Comparison of ENCODE assay signal across 25 cellular contexts in the genomic region with DNA sequence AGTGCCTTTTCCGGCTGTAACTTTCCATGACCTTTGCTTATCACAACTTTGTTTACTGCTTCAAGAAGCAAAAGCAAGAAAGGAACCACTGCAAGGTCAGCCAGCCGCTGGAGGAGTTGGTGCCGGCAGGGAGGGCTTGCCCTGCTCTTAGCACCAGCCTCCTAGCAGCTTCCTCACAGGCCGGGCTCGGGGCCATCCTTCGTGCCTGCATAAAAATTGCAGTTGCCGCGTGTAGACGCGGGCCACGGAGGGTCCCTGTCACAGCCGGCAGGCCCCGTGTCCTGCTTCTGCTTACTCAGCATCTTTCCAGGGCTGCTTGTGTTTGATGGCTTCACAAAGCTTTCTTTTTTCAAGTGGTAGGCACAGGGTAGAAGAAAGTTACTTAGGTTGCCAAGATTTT.
A peak's percentile ranks its signal among the peaks of the same experiment; 100 is the strongest.
DNase-seq lines count a peak whose midpoint lies in the region; ATAC-seq and TF ChIP-seq lines count a peak whose summit lies in the region.
"Had no signal": no experiment of that assay in that cellular context is flagged by ENCODE, and none has a peak within 500 bp of the region (broad histone marks: within the 10 kb centered on the region; RNA-seq: fewer than 3 reads in every experiment).

No MANE protein-coding gene starts in this region.

- H3K4me1 ChIP-seq in testis = peaks cover 8% of the 10 kb centered on the region
- H3K4me1 ChIP-seq: uterus had no signal

- TF ChIP-seq POLR2A in testis (IDR thresholded peaks at IDR 0.05) = no peak

- no peaks in the 10 kb centered on the region for H3K27me3 ChIP-seq in testis
- H3K27me3 ChIP-seq: heart left ventricle, spleen, uterus had no signal

- DNase-seq in hippocampal formation (lab: John Stamatoyannopoulos, UW) (peak; percentile 45 to 47), nucleus accumbens (lab: John Stamatoyannopoulos, UW) (peak in 31 of 56 donors; percentile 7 to 68 (median 30)), testis (peak; percentile 49), NCI-H1417 treated with DMSO at 0.1 percent for 48 hours (lab: John Stamatoyannopoulos, UW) (no peak), germinal center (ENCODE audit: low spot score) (no peak), 8988T (no peak)
- DNase-seq: activated CD4-positive, alpha-beta T cell treated with anti-CD3 and anti-CD28 coated beads for 1 hour; activated CD8-positive, alpha-beta T cell treated with anti-CD3 and anti-CD28 coated beads, Interleukin-2, amount 10 ng/mL, durations not matched to agents 7 days and 5 days; activated naive CD8-positive, alpha-beta T cell treated with anti-CD3 and anti-CD28 coated beads for 36 hours; activated T-cell treated with anti-CD3 and anti-CD28 coated beads for 4 hours; effector CD8-positive, alpha-beta T cell; erythroblast; GM23248; heart left ventricle; left cardiac atrium; MV-4-11; NCI-H146; NCI-H2107; NCI-H748 treated with DMSO at 0.1 percent for 48 hours; RPMI8226; spleen; T-helper 1 cell; uterus had no signal

- no peaks in the 10 kb centered on the region for H3K9me3 ChIP-seq in testis
- H3K9me3 ChIP-seq: heart left ventricle, spleen, uterus had no signal

- TF ChIP-seq CTCF in testis (IDR thresholded peaks at IDR 0.05) = no peak

- H3K36me3 ChIP-seq in testis (ENCODE audit: low read depth, missing control alignments) = no peaks in the 10 kb centered on the region
- H3K36me3 ChIP-seq: uterus had no signal

- WGBS in testis, 2 donors = 66 to 72% methylated on average over 13 of the region's 13 CpGs

- H3K27ac ChIP-seq in angular gyrus (ENCODE audit: low read depth, low read length) (peak overlapping the region; percentile 29), testis (peak overlapping the region in 1 of 2 donors; percentile 58)
- H3K27ac ChIP-seq: GM23248 had no signal

- intact Hi-C loops in testis (cut with DNase I; ENCODE audit: low total_unique reads) = no loop called here

- ATAC-seq in HG02981 (IDR thresholded peaks at IDR 0.05; ENCODE audit: unreplicated experiment) = no peak
- ATAC-seq: activated CD8-positive, alpha-beta T cell treated with anti-CD3 and anti-CD28 coated beads, Interleukin-2, amount 10 ng/mL, durations not matched to agents 7 days and 5 days; heart left ventricle; left cardiac atrium had no signal

- no peak overlapping the region for H3K4me3 ChIP-seq in testis
- H3K4me3 ChIP-seq: GM23248, heart left ventricle, spleen, uterus had no signal

Comparison
In these comparisons a context has a peak if more than half of its experiments do, and no peak if none do; other contexts are left out.
1. DNase-seq: peak in hippocampal formation (2 of 2), nucleus accumbens (31 of 56) and testis (single experiment); none in NCI-H1417 treated with DMSO at 0.1 percent for 48 hours (single experiment), germinal center (single experiment) and 8988T (single experiment).